ENCODE assay signal across 9 cellular contexts in the genomic region with DNA sequence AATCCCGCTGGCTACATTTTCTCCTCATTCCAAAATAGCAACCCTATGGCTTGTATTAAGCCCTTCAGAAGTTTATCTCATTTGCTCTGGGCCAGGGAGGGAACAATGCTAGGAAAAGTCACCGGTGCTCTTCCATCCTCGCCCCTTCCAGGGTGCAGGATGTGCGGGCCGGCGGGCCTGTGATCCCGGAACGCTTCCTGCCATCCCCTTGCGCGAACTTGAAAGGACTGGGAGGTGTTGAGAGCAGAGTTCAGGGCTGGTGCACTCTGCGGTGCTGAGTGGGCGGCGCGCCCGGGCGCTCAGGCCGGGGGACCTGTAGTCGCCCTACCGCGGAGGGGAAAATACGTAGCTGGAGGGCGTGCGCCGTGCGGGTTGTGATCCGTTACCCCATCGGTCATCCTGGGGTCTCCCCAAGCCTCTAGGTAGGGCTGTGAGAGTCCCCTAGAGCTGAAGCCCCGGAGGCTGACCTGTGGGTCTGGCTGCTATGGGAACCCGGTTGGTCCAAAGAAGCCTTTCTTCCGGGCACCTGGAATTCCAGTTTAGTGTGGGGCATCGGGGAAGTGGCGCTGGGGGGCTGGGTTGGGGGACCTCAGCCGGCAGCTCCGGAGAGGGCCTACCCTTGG. TPM values are rescaled to one million over a fixed set of nuclear protein-coding genes. Genes with fewer than 3 reads are reported as not detected.
DNase-seq lines count a peak whose midpoint lies in the region; ATAC-seq and FAIRE-seq lines count a peak whose summit lies in the region.
"Had no signal": no experiment of that assay in that cellular context is flagged by ENCODE, and none has a peak within 500 bp of the region (broad histone marks: within the 10 kb centered on the region; RNA-seq: fewer than 3 reads in every experiment).

No MANE protein-coding gene starts in this region.

- peak overlapping the region; percentile 69 to 76 for H3K27ac ChIP-seq in small intestine (ENCODE audit: low read depth in 1 of 2, low read length in 1 of 2)

- FAIRE-seq in small intestine (lab: Jason Lieb, UNC), result no peak

- H3K4me1 ChIP-seq in small intestine (ENCODE audit: control insufficient read depth in 2 of 2, insufficient read depth in 1 of 2, low read depth in 1 of 2, low read length in 1 of 2), result peaks cover 0 to 2% of the 10 kb centered on the region in 2 donors

- DNase-seq in H7 (peak; percentile 77), iris pigment epithelial cell (ENCODE audit: low read depth) (peak; percentile 75), small intestine (peak; percentile 85), AG08396 (ENCODE audit: low spot score) (no peak), SIG-M5 treated with dmso at 0.1 percent for 504 hours (lab: John Stamatoyannopoulos, UW; ENCODE audit: unreplicated experiment) (no peak), AG20443 (ENCODE audit: low spot score) (no peak)
- peak; percentile 31 to 42 for DNase-seq in activated T-cell treated with anti-CD3 and anti-CD28 coated beads, Interleukin-2, amount 50 U/mL, for 48 hours
- DNase-seq: NCI-H510A treated with DMSO at 0.1 percent for 48 hours had no signal

- ATAC-seq in GM21447 (IDR thresholded peaks at IDR 0.05; ENCODE audit: unreplicated experiment), result no peak

- no peaks in the 10 kb centered on the region for H3K36me3 ChIP-seq in H7 (replicated peaks; ENCODE audit: control insufficient read depth, insufficient read depth, low read length)
- H3K36me3 ChIP-seq in small intestine (ENCODE audit: control insufficient read depth in 2 of 2, insufficient read depth in 2 of 2, low read length in 2 of 2), result no peaks in the 10 kb centered on the region

- H3K4me3 ChIP-seq in H7 (ENCODE audit: insufficient read depth, low read depth, low read length) (peak overlapping the region; percentile 86), small intestine (ENCODE audit: low read depth in 1 of 2, low read length in 2 of 2) (peak overlapping the region; percentile 48 to 81)

- no peaks in the 10 kb centered on the region for H3K9me3 ChIP-seq in small intestine (ENCODE audit: control insufficient read depth, low read depth)

- peaks cover 81% of the 10 kb centered on the region for H3K27me3 ChIP-seq in H7 (ENCODE audit: control insufficient read depth, insufficient read depth, low read length)
- peaks cover 0 to 44% of the 10 kb centered on the region in 2 donors for H3K27me3 ChIP-seq in small intestine (ENCODE audit: control insufficient read depth in 2 of 2, insufficient read depth in 2 of 2, low read length in 2 of 2)

- WGBS in small intestine, 3 donors, result 1 to 3% (median 3%) methylated on average over 32 to 34 of the region's 34 CpGs

RNA-seq across cellular contexts. Expression of gene NR5A2, which starts 13.1 kb away (rescaled TPM):
- 13.2 and 13.9 TPM in 2 replicates for total RNA-seq in H7 (2014; rRNA removed; shearing (Covaris generic))
- polyA plus RNA-seq in small intestine, result 10 to 100 TPM; 14.1 to 21.5 (median 16.1) TPM

Comparison
In these comparisons a context has a peak if more than half of its experiments do, and no peak if none do; other contexts are left out.
1. DNase-seq: peak in H7 (single experiment), activated T-cell treated with anti-CD3 and anti-CD28 coated beads, Interleukin-2, amount 50 U/mL, for 48 hours (2 of 2), iris pigment epithelial cell (single experiment) and small intestine (single experiment); none in AG08396 (single experiment), SIG-M5 treated with dmso at 0.1 percent for 504 hours (single experiment) and AG20443 (single experiment).